ENCODE assay signal across 19 cellular contexts in the genomic region with DNA sequence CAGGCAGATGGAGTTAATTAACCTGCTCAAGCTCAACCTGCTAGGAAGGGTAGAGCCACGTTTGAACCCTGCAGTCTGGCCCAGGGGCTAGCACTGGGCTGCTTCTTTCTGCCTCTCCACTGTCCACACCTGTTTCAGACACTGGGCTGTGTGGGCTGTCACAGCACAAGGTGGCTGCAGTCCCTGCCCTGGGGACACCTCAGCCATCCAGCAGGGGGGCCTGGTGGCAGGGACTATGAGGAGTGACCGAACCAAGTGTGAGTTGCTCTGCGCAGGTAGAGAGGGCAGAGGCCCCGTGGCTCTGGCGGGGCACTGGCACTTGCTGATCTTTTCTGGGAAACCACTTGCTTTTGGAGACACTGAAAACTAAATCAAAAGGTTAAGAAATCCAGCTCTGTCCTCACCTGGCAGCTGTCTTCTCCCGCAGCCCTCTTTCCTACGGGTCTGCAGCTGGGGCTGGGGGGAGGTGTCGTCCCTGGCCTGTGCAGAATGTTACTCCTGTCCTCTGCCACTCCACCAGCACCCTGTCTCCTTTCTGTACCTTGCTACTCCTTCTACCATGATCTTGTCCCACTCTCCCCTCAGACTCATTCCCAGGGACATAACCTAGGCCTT. TPM values are rescaled to one million over a fixed set of nuclear protein-coding genes. Genes with fewer than 3 reads are reported as not detected.
"Had no signal": no experiment of that assay in that cellular context is flagged by ENCODE, and none has a peak within 500 bp of the region (broad histone marks: within the 10 kb centered on the region; RNA-seq: fewer than 3 reads in every experiment).

No MANE protein-coding gene starts in this region.

- DNase-seq: activated CD4-positive, alpha-beta T cell treated with anti-CD3 and anti-CD28 coated beads for 48 hours; activated CD4-positive, CD25-positive, alpha-beta regulatory T cell; activated naive CD8-positive, alpha-beta T cell treated with anti-CD3 and anti-CD28 coated beads, Interleukin-2, amount 10 ng/mL, durations not matched to agents 7 days and 5 days; body of pancreas; heart left ventricle; immature natural killer cell; left ventricle myocardium superior; psoas muscle; stomach; testis; upper lobe of left lung had no signal

- H3K4me3 ChIP-seq: body of pancreas, heart left ventricle, psoas muscle, skin epidermis, stomach, testis, upper lobe of left lung had no signal

- ATAC-seq: body of pancreas, heart left ventricle, left ventricle myocardium superior, psoas muscle, right cardiac atrium had no signal

- H3K27me3 ChIP-seq: body of pancreas, heart left ventricle, stomach, testis, upper lobe of left lung had no signal

- H3K9me3 ChIP-seq: body of pancreas, heart left ventricle, psoas muscle, stomach, testis, upper lobe of left lung had no signal

- H3K27ac Mint-ChIP-seq: activated naive CD8-positive, alpha-beta T cell treated with anti-CD3 and anti-CD28 coated beads, Interleukin-2, amount 10 ng/mL, durations not matched to agents 7 days and 5 days had no signal

- H3K4me3 Mint-ChIP-seq: activated naive CD8-positive, alpha-beta T cell treated with anti-CD3 and anti-CD28 coated beads, Interleukin-2, amount 10 ng/mL, durations not matched to agents 7 days and 5 days; immature natural killer cell had no signal

- H3K27ac ChIP-seq: body of pancreas, heart left ventricle, psoas muscle, skin epidermis, stomach, testis, upper lobe of left lung had no signal

- H3K27me3 Mint-ChIP-seq: activated naive CD8-positive, alpha-beta T cell treated with anti-CD3 and anti-CD28 coated beads, Interleukin-2, amount 10 ng/mL, durations not matched to agents 7 days and 5 days had no signal

- H3K9me3 Mint-ChIP-seq: activated naive CD8-positive, alpha-beta T cell treated with anti-CD3 and anti-CD28 coated beads, Interleukin-2, amount 10 ng/mL, durations not matched to agents 7 days and 5 days; immature natural killer cell; neural crest cell had no signal

RNA-seq across cellular contexts. Expression of a gene that starts 12.4 kb away (rescaled TPM):
- total RNA-seq: activated naive CD8-positive, alpha-beta T cell treated with anti-CD3 and anti-CD28 coated beads, Interleukin-2, amount 10 ng/mL, durations not matched to agents 7 days and 5 days; body of pancreas; cardiac septum; heart left ventricle; left ventricle myocardium superior; mononuclear cell; neural crest cell; psoas muscle; right cardiac atrium; stomach; T-helper 2 cell treated with Interferon-gamma antibody and Interleukin-4, amounts not matched to agents 100 ng/mL and 5 ng/mL, for 36 hours had no signal
- polyA plus RNA-seq: esophagus, heart left ventricle, immature natural killer cell, psoas muscle, stomach had no signal

RNA-seq across cellular contexts. Expression of a gene that starts 21.5 kb away (rescaled TPM):
- total RNA-seq: activated naive CD8-positive, alpha-beta T cell treated with anti-CD3 and anti-CD28 coated beads, Interleukin-2, amount 10 ng/mL, durations not matched to agents 7 days and 5 days; cardiac septum; heart left ventricle; left ventricle myocardium superior; mononuclear cell; neural crest cell; osteocyte; psoas muscle; right cardiac atrium; T-helper 2 cell treated with Interferon-gamma antibody and Interleukin-4, amounts not matched to agents 100 ng/mL and 5 ng/mL, for 36 hours had no signal
- polyA plus RNA-seq: heart left ventricle, immature natural killer cell had no signal
